1 cellular context compared by ENCODE assay signal in genomic region chr19:4267101-4267900, GRCh38.
TF ChIP-seq lines count a peak whose summit lies in the region.

No MANE protein-coding gene starts in this region.

TF ChIP-seq in SK-N-SH treated with all-trans-retinoic acid at 6 μM for 48 hours, 23 proteins besides CTCF, POLR2A, EP300 and RAD21 (continued from another document):
- TF ChIP-seq CSRNP3 (CRISPR knock-in tag; IDR thresholded peaks at IDR 0.05): no peak
- no peak for TF ChIP-seq ZFP30 (CRISPR knock-in tag; IDR thresholded peaks at IDR 0.05)
- no peak for TF ChIP-seq TCF4 (CRISPR knock-in tag; IDR thresholded peaks at IDR 0.05; ENCODE audit: borderline replicate concordance)
